16 cellular contexts compared by ENCODE assay signal in genomic region chr21:42660118-42660470, GRCh38. TPM values are rescaled to one million over a fixed set of nuclear protein-coding genes. Genes with fewer than 3 reads are reported as not detected.
DNase-seq lines count a peak whose midpoint lies in the region; ATAC-seq and TF ChIP-seq lines count a peak whose summit lies in the region.
"Had no signal": no experiment of that assay in that cellular context is flagged by ENCODE, and none has a peak within 500 bp of the region (broad histone marks: within the 10 kb centered on the region; RNA-seq: fewer than 3 reads in every experiment).

No MANE protein-coding gene starts in this region.

- no peak overlapping the region for H3K27ac Mint-ChIP-seq in stimulated activated memory B cell treated with anti-CD40 and anti-IgM and Interleukin-4, amounts not matched to agents 10 μg/mL and 1 μg/mL and 100 μg/mL, for 72 hours

- no peaks in the 10 kb centered on the region for H3K9me3 Mint-ChIP-seq in stimulated activated memory B cell treated with anti-CD40 and anti-IgM and Interleukin-4, amounts not matched to agents 10 μg/mL and 1 μg/mL and 100 μg/mL, for 72 hours
- H3K9me3 Mint-ChIP-seq: CD4-positive, CD25-positive, alpha-beta regulatory T cell; H9 had no signal

- 91 to 94% (median 93%) methylated on average over 7 to 8 of the region's 8 CpGs for WGBS in stomach, 5 donors

- H3K4me1 Mint-ChIP-seq in stimulated activated memory B cell treated with anti-CD40 and anti-IgM and Interleukin-4, amounts not matched to agents 10 μg/mL and 1 μg/mL and 100 μg/mL, for 72 hours: peaks cover 38% of the 10 kb centered on the region

- H3K4me2 ChIP-seq in BLaER1 (peak overlapping the region; percentile 77), PC-3 (ENCODE audit: low read length) (no peak overlapping the region)
- H3K4me2 ChIP-seq: KMS-11 had no signal

- peaks cover 84% of the 10 kb centered on the region for H4K20me1 ChIP-seq in BLaER1
- H4K20me1 ChIP-seq in PC-3 (ENCODE audit: low read length): no peaks in the 10 kb centered on the region

- H3K4me3 ChIP-seq in BLaER1: peak overlapping the region; percentile 19; the same call in 1 of the 2 replicates
- no peak overlapping the region for H3K4me3 ChIP-seq in WERI-Rb-1 (ENCODE audit: low read depth, low read length)
- no peak overlapping the region for H3K4me3 ChIP-seq in stomach
- H3K4me3 ChIP-seq in PC-3 (ENCODE audit: low read length): no peak overlapping the region
- H3K4me3 ChIP-seq: GM23248 had no signal

- POLR2A ChIA-PET in RWPE1 (lab: Yijun Ruan, JAX; ENCODE audit: low non-redundant PET) (no interaction called here), PC-3 (lab: Charles Lee; ENCODE audit: unreplicated experiment) (no interaction called here)

- H3K79me2 ChIP-seq in PC-3 (ENCODE audit: low read length): no peaks in the 10 kb centered on the region

- intact Hi-C loops in stomach (cut with DNase I; ENCODE audit: low total_unique reads) (no loop called here), PC-3 (cut with micrococcal nuclease) (no loop called here)

- no peak for TF ChIP-seq EP300 in stomach (IDR thresholded peaks at IDR 0.05)

- H3K27me3 Mint-ChIP-seq in stimulated activated memory B cell treated with anti-CD40 and anti-IgM and Interleukin-4, amounts not matched to agents 10 μg/mL and 1 μg/mL and 100 μg/mL, for 72 hours: peaks cover 37% of the 10 kb centered on the region

- H3K9me2 ChIP-seq in PC-3 (replicated peaks; ENCODE audit: low read length): no peaks in the 10 kb centered on the region

- TF ChIP-seq CTCF in WERI-Rb-1 (IDR thresholded peaks at IDR 0.05; ENCODE audit: low read depth, low read length) (no peak), stomach (IDR thresholded peaks at IDR 0.05) (no peak), RWPE1 (conservative IDR thresholded peaks at IDR 0.05; ENCODE audit: low read depth) (no peak), PC-3 (conservative IDR thresholded peaks at IDR 0.05; ENCODE audit: low read depth, low read length) (no peak)

- H3K36me3 Mint-ChIP-seq in stimulated activated memory B cell treated with anti-CD40 and anti-IgM and Interleukin-4, amounts not matched to agents 10 μg/mL and 1 μg/mL and 100 μg/mL, for 72 hours: no peaks in the 10 kb centered on the region

- no peak overlapping the region for H3K9ac ChIP-seq in BLaER1
- no peak overlapping the region for H3K9ac ChIP-seq in PC-3 (ENCODE audit: low read length)
- H3K9ac ChIP-seq: GM23248, KMS-11 had no signal

- BruUV-seq in PC-3 (replicated peaks; lab: Mats Ljungman, UMichigan): no TSS peak

- CTCF ChIA-PET in RWPE1 (lab: Yijun Ruan, JAX): interaction anchor here (0.7 kb wide), 1 partner anchor 67 kb away, joined by 3 read pairs; no protein-coding TSS in a partner anchor
- CTCF ChIA-PET in PC-3 (lab: Charles Lee): no interaction called here

- H3F3A ChIP-seq in PC-3 (ENCODE audit: low read length, unreplicated experiment): no peaks in the 10 kb centered on the region

- peak; percentile 21 for ATAC-seq in stimulated activated memory B cell treated with anti-CD40 and anti-IgM and Interleukin-4, amounts not matched to agents 10 μg/mL and 1 μg/mL and 100 μg/mL, for 72 hours
- ATAC-seq in PC-3: no peak

- peaks cover 95% of the 10 kb centered on the region for H3K4me1 ChIP-seq in BLaER1
- peaks cover 4 to 48% (median 13%) of the 10 kb centered on the region in 4 donors for H3K4me1 ChIP-seq in stomach
- H3K4me1 ChIP-seq in PC-3 (ENCODE audit: insufficient read depth, low read length): peaks cover 17% of the 10 kb centered on the region

- peak; percentile 36 for DNase-seq in NAMALWA (ENCODE audit: low spot score)
- DNase-seq in WERI-Rb-1: no peak
- no peak for DNase-seq in stomach
- no peak for DNase-seq in RWPE1 (ENCODE audit: low spot score)
- no peak for DNase-seq in PC-3
- DNase-seq: CD4-positive, CD25-positive, alpha-beta regulatory T cell; GM23248; H9; IMR-90; NCI-H1105 treated with DMSO at 0.1 percent for 48 hours; NCI-H2029 treated with DMSO at 0.1 percent for 48 hours; NCI-H524 treated with DMSO at 0.1 percent for 48 hours; NCI-H82 had no signal

- no peak overlapping the region for H2AFZ ChIP-seq in PC-3 (ENCODE audit: low read length)
- H2AFZ ChIP-seq: GM23248 had no signal

- H3K27me3 ChIP-seq in BLaER1 (peaks cover 89% of the 10 kb centered on the region), WERI-Rb-1 (ENCODE audit: insufficient read depth, low read depth, severe bottlenecking) (no peaks in the 10 kb centered on the region), stomach (peaks cover 0 to 34% (median 5%) of the 10 kb centered on the region in 3 donors), PC-3 (ENCODE audit: low read length) (peaks cover 48% of the 10 kb centered on the region)

- no peaks in the 10 kb centered on the region for H3K36me3 ChIP-seq in BLaER1
- H3K36me3 ChIP-seq in WERI-Rb-1: peaks cover 65% of the 10 kb centered on the region
- no peaks in the 10 kb centered on the region for H3K36me3 ChIP-seq in stomach
- H3K36me3 ChIP-seq in PC-3 (ENCODE audit: low read depth, low read length): no peaks in the 10 kb centered on the region

- no peak overlapping the region for H3K4me3 Mint-ChIP-seq in stimulated activated memory B cell treated with anti-CD40 and anti-IgM and Interleukin-4, amounts not matched to agents 10 μg/mL and 1 μg/mL and 100 μg/mL, for 72 hours
- H3K4me3 Mint-ChIP-seq: H9 had no signal

- no peak for TF ChIP-seq POLR2A in stomach (IDR thresholded peaks at IDR 0.05)

- no peaks in the 10 kb centered on the region for H3K9me3 ChIP-seq in BLaER1
- H3K9me3 ChIP-seq in WERI-Rb-1 (ENCODE audit: severe bottlenecking): no peaks in the 10 kb centered on the region
- no peaks in the 10 kb centered on the region for H3K9me3 ChIP-seq in stomach
- H3K9me3 ChIP-seq in PC-3 (ENCODE audit: low read length): no peaks in the 10 kb centered on the region

- H3K27ac ChIP-seq in BLaER1: no peak overlapping the region
- peak overlapping the region; percentile 41 for H3K27ac ChIP-seq in WERI-Rb-1
- no peak overlapping the region for H3K27ac ChIP-seq in stomach
- H3K27ac ChIP-seq in RWPE1: no peak overlapping the region
- no peak overlapping the region for H3K27ac ChIP-seq in PC-3 (ENCODE audit: low read length)
- H3K27ac ChIP-seq: GM23248, KMS-11 had no signal

RNA-seq across cellular contexts. Expression of gene PDE9A, which starts 6.7 kb away (rescaled TPM):
- total RNA-seq in stomach: 10 to 100 TPM in 4 of 5 donors, 1 to 10 TPM in 1; 6.4 to 77.1 (median 16.8) TPM
- polyA plus RNA-seq in stomach: 10 to 100 TPM in 1 of 3 donors, 1 to 10 TPM in 2; 8.1 to 11.9 (median 9.0) TPM
- 0.33 and 1.3 TPM in 2 replicates for total RNA-seq in PC-3 (2014; rRNA removed)
- total RNA-seq: GM23248 had no signal
- polyA plus RNA-seq: GM23248 had no signal
